In genomic region chr5:123119334-123119986, GRCh38 we compare ENCODE assay signal across 12 cellular contexts. TPM values are rescaled to one million over a fixed set of nuclear protein-coding genes. Genes with fewer than 3 reads are reported as not detected.
DNase-seq lines count a peak whose midpoint lies in the region; ATAC-seq and TF ChIP-seq lines count a peak whose summit lies in the region.
"Had no signal": no experiment of that assay in that cellular context is flagged by ENCODE, and none has a peak within 500 bp of the region (broad histone marks: within the 10 kb centered on the region; RNA-seq: fewer than 3 reads in every experiment).

No MANE protein-coding gene starts in this region.

- no peaks in the 10 kb centered on the region for H3K79me1 ChIP-seq in mesendoderm (ENCODE audit: low read length)

- no peaks in the 10 kb centered on the region for H3K36me3 ChIP-seq in Loucy (ENCODE audit: insufficient read depth, low read length)
- H3K36me3 ChIP-seq in mesendoderm (ENCODE audit: control insufficient read depth, insufficient read depth, low read length) = no peaks in the 10 kb centered on the region

- H3K9me3 ChIP-seq in Loucy (ENCODE audit: insufficient read depth, low read depth, low read length) = no peaks in the 10 kb centered on the region

- no peak overlapping the region for H3K4ac ChIP-seq in mesendoderm (ENCODE audit: low read depth, low read length)

- no peak overlapping the region for H2BK15ac ChIP-seq in mesendoderm (replicated peaks; ENCODE audit: low read depth)

- H3K9me2 ChIP-seq in Loucy (replicated peaks; ENCODE audit: low read depth, low read length) = no peaks in the 10 kb centered on the region

- ATAC-seq in HG02588 (IDR thresholded peaks at IDR 0.05; ENCODE audit: unreplicated experiment) = no peak

- no peak overlapping the region for H2AK5ac ChIP-seq in mesendoderm (ENCODE audit: low read length)

- no CpG with 5 or more reads among the region's 8 CpGs for WGBS in mesendoderm (ENCODE audit: extremely low coverage, insufficient coverage, low lambda C conversion rate)

- DNase-seq in D341Med (ENCODE audit: low spot score) (peak; percentile 38), cerebellar cortex (ENCODE audit: low spot score) (peak; percentile 3), mesendoderm (peak; percentile 98), NCI-H1436 (lab: John Stamatoyannopoulos, UW) (no peak), KG1 (lab: John Stamatoyannopoulos, UW) (no peak), GM19240 (ENCODE audit: insufficient read length, low spot score) (no peak)
- DNase-seq: activated CD8-positive, alpha-beta memory T cell treated with anti-CD3 and anti-CD28 coated beads, Interleukin-2, amount 50 U/mL, for 48 hours; DMS79 treated with DMSO at 0.1 percent for 48 hours; mammary epithelial cell; stimulated activated CD4-positive, alpha-beta T cell treated with anti-CD3 and anti-CD28 coated beads, Interleukin-1b, Interleukin-23, amount 100 ng/mL, for 48 hours had no signal

- H3K4me3 ChIP-seq in Loucy (ENCODE audit: low read length, poor library complexity, severe bottlenecking) (no peak overlapping the region), mesendoderm (ENCODE audit: low read length) (no peak overlapping the region)

- TF ChIP-seq CTCF in Loucy (conservative IDR thresholded peaks at IDR 0.05; ENCODE audit: low read length) = 0 out of 2 replicates have a peak, but pooled peaks have one; percentile 22

- peaks cover 4% of the 10 kb centered on the region for H3K4me1 ChIP-seq in Loucy (ENCODE audit: insufficient read depth, low read length, poor library complexity, severe bottlenecking)
- peaks cover 2% of the 10 kb centered on the region for H3K4me1 ChIP-seq in mesendoderm (ENCODE audit: control insufficient read depth, low read depth, low read length)

- H3K27ac ChIP-seq in mesendoderm (ENCODE audit: low read depth, low read length) = no peak overlapping the region

- no peaks in the 10 kb centered on the region for H3F3A ChIP-seq in Loucy (ENCODE audit: low read depth)

- no peak overlapping the region for H4K8ac ChIP-seq in mesendoderm (ENCODE audit: low read depth, low read length)

- H3K79me2 ChIP-seq in Loucy (ENCODE audit: insufficient read depth, low read length) = no peaks in the 10 kb centered on the region
- H3K79me2 ChIP-seq in mesendoderm (ENCODE audit: control insufficient read depth, insufficient read depth, low read length) = no peaks in the 10 kb centered on the region

- H2BK5ac ChIP-seq in mesendoderm (ENCODE audit: low read length) = no peak overlapping the region

- peak overlapping the region; percentile 27 for H3K4me2 ChIP-seq in Loucy (ENCODE audit: low read depth, low read length, poor library complexity, severe bottlenecking)
- H3K4me2 ChIP-seq in mesendoderm (ENCODE audit: low read length) = no peak overlapping the region

- no peak overlapping the region for H4K5ac ChIP-seq in mesendoderm (ENCODE audit: low read length)

- H2AFZ ChIP-seq in Loucy (ENCODE audit: low read length) = no peak overlapping the region

- no peak overlapping the region for H2BK120ac ChIP-seq in mesendoderm (ENCODE audit: low read depth, low read length)

- no peaks in the 10 kb centered on the region for H4K20me1 ChIP-seq in Loucy (ENCODE audit: insufficient read depth, low read length, poor library complexity, severe bottlenecking)

- no peak overlapping the region for H3K9ac ChIP-seq in Loucy (ENCODE audit: low read depth, low read length, poor library complexity, severe bottlenecking)
- H3K9ac ChIP-seq in mesendoderm (ENCODE audit: low read length) = no peak overlapping the region

- no peaks in the 10 kb centered on the region for H3K27me3 ChIP-seq in Loucy (ENCODE audit: insufficient read depth, low read length, poor library complexity, severe bottlenecking)
- no peaks in the 10 kb centered on the region for H3K27me3 ChIP-seq in mesendoderm (ENCODE audit: insufficient read depth, low read length, poor library complexity)

- no peak overlapping the region for H3K18ac ChIP-seq in mesendoderm (ENCODE audit: low read length)

- H3K23ac ChIP-seq in mesendoderm (ENCODE audit: low read length) = no peak overlapping the region

- H3K56ac ChIP-seq in mesendoderm (ENCODE audit: low read length) = no peak overlapping the region

RNA-seq across cellular contexts. Expression of gene PRDM6, which starts 30.4 kb away (rescaled TPM):
- 0.25 TPM for polyA plus RNA-seq in mesendoderm (2013, experiment 1 of 2)
- 0.14 TPM for polyA plus RNA-seq in mesendoderm (2013, experiment 2 of 2)

Comparison
In these comparisons a context has a peak if more than half of its experiments do, and no peak if none do; other contexts are left out.
1. DNase-seq: peak in D341Med (single experiment), cerebellar cortex (single experiment) and mesendoderm (single experiment); none in NCI-H1436 (single experiment), KG1 (single experiment) and GM19240 (single experiment).